Comparison of ENCODE assay signal across 8 cellular contexts in genomic region chr9:34376596-34377401, GRCh38. TPM values are rescaled to one million over a fixed set of nuclear protein-coding genes. Genes with fewer than 3 reads are reported as not detected.
DNase-seq lines count a peak whose midpoint lies in the region; ATAC-seq and TF ChIP-seq lines count a peak whose summit lies in the region.

Gene MYORG, minus strand, starts transcription at chr9:34376898. Its CDS starts 3,955 bp downstream, at chr9:34372943.

- H3K27me3 ChIP-seq in H7 (ENCODE audit: control insufficient read depth, insufficient read depth, low read length) (peaks cover 20% of the 10 kb centered on the region), Loucy (ENCODE audit: insufficient read depth, low read length, poor library complexity, severe bottlenecking) (no peaks in the 10 kb centered on the region), foreskin keratinocyte (peaks cover 23% of the 10 kb centered on the region), neural progenitor cell (peaks cover 86% of the 10 kb centered on the region)

- H3K4me2 ChIP-seq in Loucy (ENCODE audit: low read depth, low read length, poor library complexity, severe bottlenecking) (peak within 1 kb of the TSS; percentile 81), neural progenitor cell (peak within 1 kb of the TSS; percentile 92)

- no peaks in the 10 kb centered on the region for H3K9me3 ChIP-seq in ES-I3 (ENCODE audit: control insufficient read depth, insufficient read depth, low read length)
- no peaks in the 10 kb centered on the region for H3K9me3 ChIP-seq in Loucy (ENCODE audit: insufficient read depth, low read depth, low read length)
- no peaks in the 10 kb centered on the region for H3K9me3 ChIP-seq in neural progenitor cell (ENCODE audit: low read depth)

- no peaks in the 10 kb centered on the region for H3K9me2 ChIP-seq in Loucy (replicated peaks; ENCODE audit: low read depth, low read length)

- H3K36me3 ChIP-seq in ES-I3 (ENCODE audit: insufficient read depth, low read length) (no peaks in the 10 kb centered on the region), H7 (replicated peaks; ENCODE audit: control insufficient read depth, insufficient read depth, low read length) (no peaks in the 10 kb centered on the region), Loucy (ENCODE audit: insufficient read depth, low read length) (no peaks in the 10 kb centered on the region), neural progenitor cell (no peaks in the 10 kb centered on the region)

- peaks cover 41% of the 10 kb centered on the region for H3K27me3 Mint-ChIP-seq in neural progenitor cell (ENCODE audit: insufficient read depth, low read depth)

- ATAC-seq in foreskin keratinocyte, result peak; percentile 82

- H3K4me3 Mint-ChIP-seq in neural progenitor cell, result peak within 1 kb of the TSS; percentile 88

- H3K79me2 ChIP-seq in Loucy (ENCODE audit: insufficient read depth, low read length) (no peaks in the 10 kb centered on the region), neural progenitor cell (ENCODE audit: low read depth) (no peaks in the 10 kb centered on the region)

- H3K4me3 ChIP-seq in H7 (ENCODE audit: insufficient read depth, low read depth, low read length), result peak within 1 kb of the TSS; percentile 75
- peak within 1 kb of the TSS; percentile 86 for H3K4me3 ChIP-seq in Loucy (ENCODE audit: low read length, poor library complexity, severe bottlenecking)
- H3K4me3 ChIP-seq in neural progenitor cell, result peak within 1 kb of the TSS; percentile 69

- H4K20me1 ChIP-seq in Loucy (ENCODE audit: insufficient read depth, low read length, poor library complexity, severe bottlenecking), result no peaks in the 10 kb centered on the region
- peaks cover 11% of the 10 kb centered on the region for H4K20me1 ChIP-seq in neural progenitor cell (ENCODE audit: low read depth)

- H3K4me1 Mint-ChIP-seq in neural progenitor cell, result peaks cover 37% of the 10 kb centered on the region

- H3K27ac ChIP-seq in foreskin keratinocyte (no peak within 1 kb of the TSS), neural progenitor cell (no peak within 1 kb of the TSS)

- H3K9ac ChIP-seq in ES-I3 (ENCODE audit: low read depth, low read length) (peak within 1 kb of the TSS; percentile 86), Loucy (ENCODE audit: low read depth, low read length, poor library complexity, severe bottlenecking) (peak within 1 kb of the TSS; percentile 85), neural progenitor cell (no peak within 1 kb of the TSS)

- no peak for TF ChIP-seq CTCF in Loucy (conservative IDR thresholded peaks at IDR 0.05; ENCODE audit: low read length)
- TF ChIP-seq CTCF in foreskin keratinocyte (conservative IDR thresholded peaks at IDR 0.05), result no peak
- TF ChIP-seq CTCF in neural progenitor cell (IDR thresholded peaks at IDR 0.05), result no peak

- no peaks in the 10 kb centered on the region for H3F3A ChIP-seq in Loucy (ENCODE audit: low read depth)
- peaks cover 13% of the 10 kb centered on the region for H3F3A ChIP-seq in neural progenitor cell (ENCODE audit: low read depth)

- H3K4me1 ChIP-seq in ES-I3 (ENCODE audit: insufficient read depth, low read length), result peaks cover 10% of the 10 kb centered on the region
- peaks cover 25% of the 10 kb centered on the region for H3K4me1 ChIP-seq in Loucy (ENCODE audit: insufficient read depth, low read length, poor library complexity, severe bottlenecking)
- no peaks in the 10 kb centered on the region for H3K4me1 ChIP-seq in foreskin keratinocyte
- peaks cover 7% of the 10 kb centered on the region for H3K4me1 ChIP-seq in neural progenitor cell

- peaks cover 6% of the 10 kb centered on the region for H3K36me3 Mint-ChIP-seq in neural progenitor cell

- no peak within 1 kb of the TSS for H3K27ac Mint-ChIP-seq in neural progenitor cell

- DNase-seq in H7, result peak; percentile 99
- DNase-seq in SHP77 (lab: John Stamatoyannopoulos, UW), result peak; percentile 84
- DNase-seq in activated gamma-delta T cell (lab: John Stamatoyannopoulos, UW), result peak; percentile 89
- peak; percentile 90 to 93 for DNase-seq in foreskin keratinocyte
- peak; percentile 93 for DNase-seq in neural progenitor cell (ENCODE audit: low spot score)
- peak; percentile 54 for DNase-seq in stromal cell of bone marrow (ENCODE audit: low read depth)

- H3K9me3 Mint-ChIP-seq in neural progenitor cell, result peaks cover 5% of the 10 kb centered on the region

- H2AFZ ChIP-seq in Loucy (ENCODE audit: low read length) (peak within 1 kb of the TSS; percentile 93), neural progenitor cell (replicated peaks) (peak within 1 kb of the TSS; percentile 80)

RNA-seq across cellular contexts. Expression of gene MYORG, which starts in this region (rescaled TPM):
- total RNA-seq in H7 (2014; rRNA removed; shearing (Covaris generic)), result 12.3 and 19.8 TPM in 2 replicates
- 6.5 and 7.7 TPM in 2 replicates for total RNA-seq in foreskin keratinocyte
- 2.8 and 4.3 TPM in 2 replicates for polyA plus RNA-seq in foreskin keratinocyte
- 0.03 and 0.04 TPM in 2 replicates for total RNA-seq in neural progenitor cell (ENCODE audit: low replicate concordance)

Comparison
In these comparisons a context has a peak if more than half of its experiments do, and no peak if none do; other contexts are left out.
1. Peak in DNase-seq, H3K4me3 ChIP-seq and H3K4me2 ChIP-seq in neural progenitor cell; RNA of the gene not detected or under 1 TPM.